In the genomic region with DNA sequence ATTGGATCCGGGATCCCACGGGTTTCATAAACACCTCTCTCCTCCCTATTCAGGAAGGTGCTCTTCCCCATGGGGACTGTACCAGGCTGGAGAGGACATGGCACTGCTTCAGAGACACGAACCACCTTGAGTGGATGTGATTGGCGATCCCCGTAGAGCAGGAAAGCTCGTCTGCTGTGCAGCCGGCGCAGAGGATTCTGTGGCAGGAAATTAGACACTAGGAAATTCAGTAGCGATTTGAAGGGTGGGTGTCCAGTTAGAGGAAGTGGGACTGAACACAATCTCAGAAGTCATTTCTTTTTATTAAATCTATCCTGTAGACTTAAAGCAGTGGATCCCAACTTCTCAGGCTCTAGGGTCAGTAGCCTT, we compare ENCODE assay signal across 6 cellular contexts. TPM values are rescaled to one million over a fixed set of nuclear protein-coding genes. Genes with fewer than 3 reads are reported as not detected.
DNase-seq lines count a peak whose midpoint lies in the region; ATAC-seq and TF ChIP-seq lines count a peak whose summit lies in the region.

No MANE protein-coding gene starts in this region.

- no peaks in the 10 kb centered on the region for H3K27me3 Mint-ChIP-seq in progenitor cell of endocrine pancreas

- no peaks in the 10 kb centered on the region for H3K9me3 Mint-ChIP-seq in progenitor cell of endocrine pancreas (ENCODE audit: low read depth)

- TF ChIP-seq CTCF in MM.1S (IDR thresholded peaks at IDR 0.05; ENCODE audit: low read length) (no peak), progenitor cell of endocrine pancreas (IDR thresholded peaks at IDR 0.05; ENCODE audit: unreplicated experiment) (no peak)

- peaks cover 17% of the 10 kb centered on the region for H3K4me1 Mint-ChIP-seq in progenitor cell of endocrine pancreas (ENCODE audit: low read depth)

- H3K4me3 ChIP-seq in MM.1S (ENCODE audit: low read length): peak overlapping the region; percentile 100

- H3K79me2 ChIP-seq in MM.1S (ENCODE audit: low read length): peaks cover 43% of the 10 kb centered on the region

- ATAC-seq in GM18907 (IDR thresholded peaks at IDR 0.05; ENCODE audit: unreplicated experiment): peak; percentile 11

- H3K27ac ChIP-seq in MM.1S (ENCODE audit: low read length) (peak overlapping the region; percentile 93; the same call in 1 of the 2 replicates), cingulate gyrus (ENCODE audit: low read depth, low read length) (peak overlapping the region; percentile 81)

- H3K4me2 ChIP-seq in MM.1S (ENCODE audit: low read depth, low read length): peak overlapping the region; percentile 94

- DNase-seq in MM.1S (no peak), progenitor cell of endocrine pancreas (ENCODE audit: low spot score, unreplicated experiment) (no peak), G401 (ENCODE audit: low spot score) (no peak), SKM-1 treated with dmso at 0.1 percent for 144 hours (lab: John Stamatoyannopoulos, UW; ENCODE audit: unreplicated experiment) (no peak)

- peaks cover 3% of the 10 kb centered on the region for H3K36me3 Mint-ChIP-seq in progenitor cell of endocrine pancreas (ENCODE audit: insufficient read depth)

- H3K36me3 ChIP-seq in MM.1S (replicated peaks; ENCODE audit: insufficient read depth, low read length): peaks cover 5% of the 10 kb centered on the region; the same call in 1 of the 2 replicates

- no peaks in the 10 kb centered on the region for H3K9me2 ChIP-seq in MM.1S (replicated peaks; ENCODE audit: insufficient read depth, low read length)

- H3K9me3 ChIP-seq in MM.1S (replicated peaks; ENCODE audit: insufficient read depth, low read length): no peaks in the 10 kb centered on the region

- in situ Hi-C loops in G401 (cut with HindIII; ENCODE audit: low sequenced_read_pairs): no loop called here

- H3K9ac ChIP-seq in MM.1S (ENCODE audit: low read length): peak overlapping the region; percentile 97

- peaks cover 25% of the 10 kb centered on the region for H3K4me1 ChIP-seq in MM.1S (ENCODE audit: low read length)

- H3K27ac Mint-ChIP-seq in progenitor cell of endocrine pancreas: peak overlapping the region; percentile 98

- peaks cover 25% of the 10 kb centered on the region for H3F3A ChIP-seq in MM.1S (ENCODE audit: insufficient read depth, low read length)

- H3K4me3 Mint-ChIP-seq in progenitor cell of endocrine pancreas (ENCODE audit: low read depth): peak overlapping the region; percentile 87

- H2AFZ ChIP-seq in MM.1S (ENCODE audit: low read length): peak overlapping the region; percentile 97

- no peaks in the 10 kb centered on the region for H3K27me3 ChIP-seq in MM.1S (replicated peaks; ENCODE audit: insufficient read depth, low read length)

- H4K20me1 ChIP-seq in MM.1S (ENCODE audit: insufficient read depth, low read length): no peaks in the 10 kb centered on the region

RNA-seq across cellular contexts. Expression of a gene that starts 0.8 kb away (rescaled TPM):
- total RNA-seq in progenitor cell of endocrine pancreas: 15.2 and 17.2 TPM in 2 replicates
- total RNA-seq in G401 (2014; rRNA removed; shearing (Covaris generic)): 5.4 and 7.1 TPM in 2 replicates

RNA-seq across cellular contexts. Expression of a gene that starts 45.0 kb away (rescaled TPM):
- total RNA-seq in progenitor cell of endocrine pancreas: not detected in 2 replicates
- not detected in 2 replicates for total RNA-seq in G401 (2014; rRNA removed; shearing (Covaris generic))

RNA-seq across cellular contexts. Expression of a gene that starts 46.5 kb away (rescaled TPM):
- 0.33 and 0.36 TPM in 2 replicates for total RNA-seq in progenitor cell of endocrine pancreas
- 3.5 and 5.1 TPM in 2 replicates for total RNA-seq in G401 (2014; rRNA removed; shearing (Covaris generic))

RNA-seq across cellular contexts. Expression of a gene that starts 56.4 kb away (rescaled TPM):
- not detected in 2 replicates for total RNA-seq in progenitor cell of endocrine pancreas
- total RNA-seq in G401 (2014; rRNA removed; shearing (Covaris generic)): not detected in 2 replicates

RNA-seq across cellular contexts. Expression of a gene that starts 57.3 kb away (rescaled TPM):
- 28.9 and 32.1 TPM in 2 replicates for total RNA-seq in progenitor cell of endocrine pancreas
- 46.4 and 97.1 TPM in 2 replicates for total RNA-seq in G401 (2014; rRNA removed; shearing (Covaris generic))
